In the genomic region with DNA sequence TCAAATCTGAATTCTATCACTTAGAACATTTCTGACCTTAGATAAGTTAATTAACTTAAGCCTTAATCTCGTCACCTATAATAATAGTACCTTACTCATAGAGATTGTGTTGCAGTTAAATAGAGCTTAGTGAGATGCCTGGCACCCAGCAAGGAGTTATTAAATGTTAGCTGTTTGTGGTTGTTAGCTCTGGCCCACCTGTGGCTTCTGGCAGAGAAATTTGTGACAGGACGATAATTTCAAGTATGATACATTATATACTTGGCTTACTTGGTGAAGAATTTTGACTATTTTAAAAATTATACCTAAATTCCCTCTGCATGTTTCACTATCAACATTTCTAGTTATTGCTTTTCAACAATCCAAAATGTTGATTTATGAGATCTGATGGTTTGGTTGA, we compare ENCODE assay signal across 22 cellular contexts.
"Had no signal": no experiment of that assay in that cellular context is flagged by ENCODE, and none has a peak within 500 bp of the region (broad histone marks: within the 10 kb centered on the region; RNA-seq: fewer than 3 reads in every experiment).

No MANE protein-coding gene starts in this region.

- H3K4me3 ChIP-seq: coronary artery, dorsolateral prefrontal cortex, esophagus muscularis mucosa, gastrocnemius medialis, heart right ventricle, left lung, lower lobe of right lung, mucosa of descending colon had no signal

- H3K27ac ChIP-seq: coronary artery, dorsolateral prefrontal cortex, esophagus muscularis mucosa, foreskin keratinocyte, gastrocnemius medialis, heart right ventricle, left lung, lower lobe of right lung had no signal

- H3K9me3 ChIP-seq: esophagus muscularis mucosa, gastrocnemius medialis, left lung, lower lobe of right lung, mucosa of descending colon had no signal

- FAIRE-seq: colon, endothelial cell of umbilical vein, islet of Langerhans, keratinocyte had no signal

- DNase-seq: dermis blood vessel endothelial cell; dorsolateral prefrontal cortex; effector CD4-positive, alpha-beta T cell; effector memory CD4-positive, alpha-beta T cell; foreskin keratinocyte; gastrocnemius medialis; glutamatergic neuron; head of caudate nucleus; heart right ventricle; hippocampal formation; left cardiac atrium; left lung; left ventricle myocardium superior; lower lobe of right lung; mesenchymal stem cell; mucosa of descending colon had no signal

- H3K27me3 ChIP-seq: dorsolateral prefrontal cortex, esophagus muscularis mucosa, foreskin keratinocyte, gastrocnemius medialis, heart right ventricle, left lung had no signal

- H3K36me3 ChIP-seq: esophagus muscularis mucosa, gastrocnemius medialis, heart right ventricle, left lung, lower lobe of right lung had no signal

- H3K4me1 ChIP-seq: foreskin keratinocyte, gastrocnemius medialis, heart right ventricle, left lung, lower lobe of right lung had no signal
